ENCODE assay signal across 8 cellular contexts in genomic region chr9:100602302-100602930, GRCh38. TPM values are rescaled to one million over a fixed set of nuclear protein-coding genes. Genes with fewer than 3 reads are reported as not detected.
A peak's percentile ranks its signal among the peaks of the same experiment; 100 is the strongest.
DNase-seq lines count a peak whose midpoint lies in the region; ATAC-seq and TF ChIP-seq lines count a peak whose summit lies in the region.

No MANE protein-coding gene starts in this region.

- H3K4me1 ChIP-seq in BE2C (peaks cover 10% of the 10 kb centered on the region), mesendoderm (ENCODE audit: control insufficient read depth, low read depth, low read length) (peaks cover 4% of the 10 kb centered on the region)

- H3K79me1 ChIP-seq in mesendoderm (ENCODE audit: low read length) = no peaks in the 10 kb centered on the region

- no peaks in the 10 kb centered on the region for H3K36me3 ChIP-seq in BE2C
- no peaks in the 10 kb centered on the region for H3K36me3 ChIP-seq in mesendoderm (ENCODE audit: control insufficient read depth, insufficient read depth, low read length)

- no peak overlapping the region for H3K4ac ChIP-seq in mesendoderm (ENCODE audit: low read depth, low read length)

- DNase-seq in BE2C = peak; percentile 43
- peak; percentile 82 for DNase-seq in HT-29 (ENCODE audit: low spot score)
- peak; percentile 39 for DNase-seq in NCI-H526 treated with DMSO at 0.1 percent for 48 hours (lab: John Stamatoyannopoulos, UW)
- peak; percentile 46 for DNase-seq in cerebellum (ENCODE audit: low spot score)
- peak; percentile 93 for DNase-seq in mesendoderm
- DNase-seq in ureter (ENCODE audit: low spot score) = no peak
- no peak for DNase-seq in effector CD8-positive, alpha-beta T cell (lab: John Stamatoyannopoulos, UW)

- H2BK5ac ChIP-seq in mesendoderm (ENCODE audit: low read length) = no peak overlapping the region

- no peak overlapping the region for H2BK120ac ChIP-seq in mesendoderm (ENCODE audit: low read depth, low read length)

- no peak overlapping the region for H3K4me2 ChIP-seq in mesendoderm (ENCODE audit: low read length)

- no peak overlapping the region for H3K27ac ChIP-seq in mesendoderm (ENCODE audit: low read depth, low read length)

- H3K23ac ChIP-seq in mesendoderm (ENCODE audit: low read length) = no peak overlapping the region

- H3K4me3 ChIP-seq in BE2C (ENCODE audit: low read depth, low read length) (no peak overlapping the region), mesendoderm (ENCODE audit: low read length) (no peak overlapping the region)

- peak overlapping the region; percentile 17 for H3K56ac ChIP-seq in mesendoderm (ENCODE audit: low read length)

- ATAC-seq in GM19397 (IDR thresholded peaks at IDR 0.05; ENCODE audit: unreplicated experiment) = no peak

- no peak overlapping the region for H2AK5ac ChIP-seq in mesendoderm (ENCODE audit: low read length)

- H4K8ac ChIP-seq in mesendoderm (ENCODE audit: low read depth, low read length) = no peak overlapping the region

- TF ChIP-seq CTCF in BE2C (IDR thresholded peaks at IDR 0.05; ENCODE audit: low read depth, low read length) = peak; percentile 85

- no CpG with 5 or more reads among the region's 3 CpGs for WGBS in mesendoderm (ENCODE audit: extremely low coverage, insufficient coverage, low lambda C conversion rate)

- H2BK15ac ChIP-seq in mesendoderm (replicated peaks; ENCODE audit: low read depth) = no peak overlapping the region

- no peaks in the 10 kb centered on the region for H3K79me2 ChIP-seq in mesendoderm (ENCODE audit: control insufficient read depth, insufficient read depth, low read length)

- H4K5ac ChIP-seq in mesendoderm (ENCODE audit: low read length) = no peak overlapping the region

- H3K18ac ChIP-seq in mesendoderm (ENCODE audit: low read length) = no peak overlapping the region

- no peak overlapping the region for H3K9ac ChIP-seq in mesendoderm (ENCODE audit: low read length)

- H3K27me3 ChIP-seq in BE2C (no peaks in the 10 kb centered on the region), mesendoderm (ENCODE audit: insufficient read depth, low read length, poor library complexity) (no peaks in the 10 kb centered on the region)

- H3K9me3 ChIP-seq in BE2C = no peaks in the 10 kb centered on the region

RNA-seq across cellular contexts. Expression of gene CAVIN4, which starts 24.5 kb away (rescaled TPM):
- 1.7 TPM for polyA plus RNA-seq in BE2C (2012; ENCODE audit: insufficient read depth, insufficient read length, low read depth)
- 0.08 and 0.10 TPM in 2 replicates for total RNA-seq in HT-29 (2014; rRNA removed; shearing (Covaris generic))
- total RNA-seq in cerebellum = 11.3 TPM
- polyA plus RNA-seq in mesendoderm (2013, experiment 1 of 2) = 3.5 TPM
- 3.5 TPM for polyA plus RNA-seq in mesendoderm (2013, experiment 2 of 2)
- total RNA-seq in ureter = 0.52 TPM

Comparison
In these comparisons a context has a peak if more than half of its experiments do, and no peak if none do; other contexts are left out.
1. DNase-seq: peak in BE2C (single experiment), HT-29 (single experiment), NCI-H526 treated with DMSO at 0.1 percent for 48 hours (single experiment), cerebellum (single experiment) and mesendoderm (single experiment); none in ureter (single experiment) and effector CD8-positive, alpha-beta T cell (single experiment).